19 cellular contexts compared by ENCODE assay signal in the genomic region with DNA sequence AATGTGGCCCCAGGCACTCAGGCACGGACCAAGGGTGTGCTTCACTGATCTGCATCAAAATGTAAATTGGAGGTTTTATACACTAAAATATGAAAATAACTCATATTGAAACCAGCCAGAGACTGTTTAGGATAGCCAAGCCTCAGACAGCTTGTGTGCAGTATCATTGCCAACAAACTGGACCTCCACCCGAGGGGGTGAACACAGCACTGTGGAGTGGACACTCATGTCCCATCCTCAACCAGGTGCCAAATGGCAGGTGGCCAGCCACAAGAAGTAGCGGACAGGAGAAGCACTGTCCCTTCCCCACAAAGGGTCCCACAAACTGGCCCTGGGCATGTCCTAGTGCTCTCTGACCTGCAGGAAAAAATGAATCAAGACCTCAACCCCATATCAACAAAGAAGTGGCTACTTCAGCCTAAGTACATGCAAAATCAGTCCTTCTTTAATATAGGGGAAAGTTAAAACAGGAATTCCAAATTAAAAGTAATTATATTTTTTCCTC.
"Had no signal": no experiment of that assay in that cellular context is flagged by ENCODE, and none has a peak within 500 bp of the region (broad histone marks: within the 10 kb centered on the region; RNA-seq: fewer than 3 reads in every experiment).

No MANE protein-coding gene starts in this region.

- H3K36me3 ChIP-seq: esophagus squamous epithelium, gastroesophageal sphincter, prostate gland, right lobe of liver, thoracic aorta, transverse colon had no signal

- ATAC-seq: effector memory CD8-positive, alpha-beta T cell; gastroesophageal sphincter; natural killer cell treated with Interleukin-12 subunit alpha and Interleukin-12 subunit beta and Interleukin-15 and Interleukin-18, amount 100 ng/mL, for 72 hours; right lobe of liver; stimulated activated naive B cell treated with anti-CD40 and anti-IgM and Interleukin-4, amounts not matched to agents 10 μg/mL and 1 μg/mL and 100 μg/mL, for 72 hours; stimulated activated naive CD8-positive, alpha-beta T cell treated with anti-CD3 and anti-CD28 coated beads, Interleukin-15, amount 100 ng/mL, for 72 hours had no signal

- H3K9me3 Mint-ChIP-seq: dendritic cell treated with granulocyte-macrophage colony-stimulating factor and Interleukin-4, amounts not matched to agents 40 ng/mL and 50 ng/mL, for 4 days; effector memory CD8-positive, alpha-beta T cell; natural killer cell treated with Interleukin-12 subunit alpha and Interleukin-12 subunit beta and Interleukin-15 and Interleukin-18, amount 100 ng/mL, for 72 hours; stimulated activated naive CD8-positive, alpha-beta T cell treated with anti-CD3 and anti-CD28 coated beads, Interleukin-15, amount 100 ng/mL, for 72 hours had no signal

- H3K4me1 Mint-ChIP-seq: stimulated activated naive CD8-positive, alpha-beta T cell treated with anti-CD3 and anti-CD28 coated beads, Interleukin-15, amount 100 ng/mL, for 72 hours had no signal

- H3K27me3 ChIP-seq: gastroesophageal sphincter, right lobe of liver, transverse colon had no signal

- H3K27ac ChIP-seq: esophagus squamous epithelium, gastroesophageal sphincter, parathyroid adenoma, prostate gland, right lobe of liver, thoracic aorta, transverse colon had no signal

- H3K4me3 Mint-ChIP-seq: dendritic cell treated with granulocyte-macrophage colony-stimulating factor and Interleukin-4, amounts not matched to agents 40 ng/mL and 50 ng/mL, for 4 days; effector memory CD8-positive, alpha-beta T cell; natural killer cell treated with Interleukin-12 subunit alpha and Interleukin-12 subunit beta and Interleukin-15 and Interleukin-18, amount 100 ng/mL, for 72 hours; stimulated activated naive B cell treated with anti-CD40 and anti-IgM and Interleukin-4, amounts not matched to agents 10 μg/mL and 1 μg/mL and 100 μg/mL, for 72 hours; stimulated activated naive CD8-positive, alpha-beta T cell treated with anti-CD3 and anti-CD28 coated beads, Interleukin-15, amount 100 ng/mL, for 72 hours had no signal

- H2AFZ ChIP-seq: parathyroid adenoma had no signal

- H3K27ac Mint-ChIP-seq: dendritic cell treated with granulocyte-macrophage colony-stimulating factor and Interleukin-4, amounts not matched to agents 40 ng/mL and 50 ng/mL, for 4 days; effector memory CD8-positive, alpha-beta T cell; natural killer cell treated with Interleukin-12 subunit alpha and Interleukin-12 subunit beta and Interleukin-15 and Interleukin-18, amount 100 ng/mL, for 72 hours; stimulated activated naive B cell treated with anti-CD40 and anti-IgM and Interleukin-4, amounts not matched to agents 10 μg/mL and 1 μg/mL and 100 μg/mL, for 72 hours; stimulated activated naive CD8-positive, alpha-beta T cell treated with anti-CD3 and anti-CD28 coated beads, Interleukin-15, amount 100 ng/mL, for 72 hours had no signal

- DNase-seq: cerebellar nuclear complex; effector memory CD8-positive, alpha-beta T cell; esophagus squamous epithelium; foreskin fibroblast; mammary epithelial cell; midbrain; right lobe of liver; stimulated activated CD4-positive, alpha-beta T cell treated with anti-CD3 and anti-CD28 coated beads, Interleukin-2, amount 100 ng/mL, for 24 hours; stimulated activated CD4-positive, alpha-beta T cell treated with anti-CD3 and anti-CD28 coated beads, Interleukin-4, amount 100 ng/mL, for 4 hours; stimulated activated naive B cell treated with anti-CD40 and anti-IgM and Interleukin-4, amounts not matched to agents 10 μg/mL and 1 μg/mL and 100 μg/mL, for 72 hours; stimulated activated naive CD8-positive, alpha-beta T cell treated with anti-CD3 and anti-CD28 coated beads, Interleukin-15, amount 100 ng/mL, for 72 hours; substantia nigra; transverse colon had no signal

- H3K9ac ChIP-seq: parathyroid adenoma had no signal

- H3K36me3 Mint-ChIP-seq: natural killer cell treated with Interleukin-12 subunit alpha and Interleukin-12 subunit beta and Interleukin-15 and Interleukin-18, amount 100 ng/mL, for 72 hours; stimulated activated naive B cell treated with anti-CD40 and anti-IgM and Interleukin-4, amounts not matched to agents 10 μg/mL and 1 μg/mL and 100 μg/mL, for 72 hours had no signal

- H3K9me3 ChIP-seq: esophagus squamous epithelium, gastroesophageal sphincter, prostate gland, right lobe of liver, thoracic aorta, transverse colon had no signal

- H3K4me1 ChIP-seq: parathyroid adenoma, prostate gland, right lobe of liver had no signal

- H3K4me3 ChIP-seq: esophagus squamous epithelium, gastroesophageal sphincter, prostate gland, right lobe of liver, thoracic aorta, transverse colon had no signal
